Comparison of ENCODE assay signal across 3 cellular contexts in genomic region chr15:30523453-30524243, GRCh38. TPM values are rescaled to one million over a fixed set of nuclear protein-coding genes. Genes with fewer than 3 reads are reported as not detected.
"Had no signal": no experiment of that assay in that cellular context is flagged by ENCODE, and none has a peak within 500 bp of the region (broad histone marks: within the 10 kb centered on the region; RNA-seq: fewer than 3 reads in every experiment).

No MANE protein-coding gene starts in this region.

RNA-seq across cellular contexts. Expression of gene GOLGA8Q, which starts 28.2 kb away (rescaled TPM):
- total RNA-seq: HepG2, HT1080, SJCRH30 had no signal
